In the genomic region with DNA sequence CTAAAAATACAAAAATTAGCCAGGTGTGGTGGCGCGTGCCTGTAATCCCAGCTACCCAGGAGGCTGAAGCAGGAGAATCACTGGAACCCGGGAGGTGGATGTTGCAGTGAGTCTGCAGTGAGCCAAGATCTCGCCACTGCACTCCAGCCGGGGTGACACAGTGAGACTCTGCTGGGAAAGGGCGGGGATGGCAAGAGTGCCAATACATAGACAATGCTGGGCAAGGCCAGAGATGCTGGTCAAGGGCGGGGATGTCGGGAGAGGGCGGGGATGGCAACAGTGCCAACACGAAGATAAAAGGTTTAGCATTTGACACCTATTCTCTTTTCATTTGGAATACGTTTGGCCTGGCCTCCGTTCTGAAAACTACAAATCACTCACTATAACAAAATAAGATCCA, we compare ENCODE assay signal across 25 cellular contexts.
"Had no signal": no experiment of that assay in that cellular context is flagged by ENCODE, and none has a peak within 500 bp of the region (broad histone marks: within the 10 kb centered on the region; RNA-seq: fewer than 3 reads in every experiment).

No MANE protein-coding gene starts in this region.

- ATAC-seq: activated CD4-positive, CD25-positive, alpha-beta regulatory T cell treated with anti-CD3 and anti-CD28 coated beads, Interleukin-2, amount 50 U/mL, for 24 hours; activated CD8-positive, alpha-beta T cell treated with anti-CD3 and anti-CD28 coated beads, Interleukin-2, amount 10 ng/mL, durations not matched to agents 7 days and 5 days; SK-N-SH treated with all-trans-retinoic acid at 6 μM for 48 hours had no signal

- DNase-seq: activated CD4-positive, alpha-beta T cell treated with anti-CD3 and anti-CD28 coated beads for 48 hours; activated CD4-positive, alpha-beta T cell treated with anti-CD3 and anti-CD28 coated beads, Interleukin-2, amount 50 U/mL, for 4 hours; activated CD8-positive, alpha-beta memory T cell treated with anti-CD3 and anti-CD28 coated beads, Interleukin-2, amount 50 U/mL, for 48 hours; activated CD8-positive, alpha-beta T cell treated with anti-CD3 and anti-CD28 coated beads, Interleukin-2, amount 10 ng/mL, durations not matched to agents 7 days and 5 days; activated naive CD4-positive, alpha-beta T cell treated with anti-CD3 and anti-CD28 coated beads, Interleukin-2, amount 50 U/mL, for 16 hours; activated naive CD8-positive, alpha-beta T cell treated with anti-CD3 and anti-CD28 coated beads, Interleukin-2, amount 10 ng/mL, durations not matched to agents 7 days and 5 days; activated T-cell treated with anti-CD3 and anti-CD28 coated beads, Interleukin-2, amount 50 U/mL, for 1 hour; aorta; central memory CD4-positive, alpha-beta T cell; MG63; MV-4-11; NCI-H1092 treated with DMSO at 0.1 percent for 48 hours; NCI-H1436; NCI-H1694 treated with DMSO at 0.1 percent for 48 hours; NCI-H2029 treated with DMSO at 0.1 percent for 48 hours; NCI-H510A treated with DMSO at 0.1 percent for 48 hours; NCI-H69; NK-92 treated with Interleukin-12 subunit alpha and Interleukin-12 subunit beta, amount 100 ng/mL, for 24 hours; Peyer's patch; SHP77; SW 1271 had no signal

- H3K9me3 ChIP-seq: MG63, Peyer's patch, SJSA1 had no signal

- H3K4me3 ChIP-seq: MG63, Peyer's patch, SJSA1 had no signal

- H3K4me1 ChIP-seq: SJSA1 had no signal

- H3K27ac ChIP-seq: Peyer's patch, SJSA1 had no signal

- H3K27me3 ChIP-seq: MG63, Peyer's patch, SJSA1 had no signal

- FAIRE-seq: bronchial epithelial cell had no signal
